21 cellular contexts compared by ENCODE assay signal in the genomic region with DNA sequence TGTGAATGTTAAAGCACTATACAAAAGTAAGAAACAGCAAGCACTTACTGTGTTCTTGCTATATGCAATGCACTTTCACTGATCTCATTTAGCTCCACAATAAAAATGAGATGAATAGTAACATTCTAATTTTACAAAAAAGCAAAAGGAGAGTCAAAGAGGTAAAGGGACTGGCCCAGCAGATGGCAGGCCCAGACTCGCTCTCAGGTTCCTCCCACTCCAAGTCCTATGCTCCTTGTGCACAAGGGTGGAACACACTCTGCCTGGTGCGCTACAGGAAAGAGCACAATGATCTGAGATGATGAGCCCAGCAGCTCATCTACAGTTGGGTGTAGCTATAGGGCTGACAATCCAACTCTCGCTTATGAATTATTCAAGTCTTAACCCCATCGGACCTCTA.
"Had no signal": no experiment of that assay in that cellular context is flagged by ENCODE, and none has a peak within 500 bp of the region (broad histone marks: within the 10 kb centered on the region; RNA-seq: fewer than 3 reads in every experiment).

No MANE protein-coding gene starts in this region.

- H3K4me1 ChIP-seq: body of pancreas, upper lobe of left lung had no signal

- DNase-seq: activated CD4-positive, alpha-beta T cell treated with anti-CD3 and anti-CD28 coated beads, Interleukin-2, amount 10 ng/mL, durations not matched to agents 24 days and 14 days; activated CD8-positive, alpha-beta T cell treated with anti-CD3 and anti-CD28 coated beads, Interleukin-2, amount 10 ng/mL, durations not matched to agents 7 days and 5 days; activated naive CD4-positive, alpha-beta T cell treated with Interleukin-2 at 50 U/mL for 16 hours; activated naive CD8-positive, alpha-beta T cell treated with anti-CD3 and anti-CD28 coated beads, Interleukin-2, amount 10 ng/mL, durations not matched to agents 7 days and 5 days; activated T-cell treated with anti-CD3 and anti-CD28 coated beads, Interleukin-2, amount 50 U/mL, for 24 hours; body of pancreas; central memory CD4-positive, alpha-beta T cell; dorsolateral prefrontal cortex; hypothalamus; kidney; nucleus accumbens; posterior cingulate gyrus; spleen; stimulated activated naive B cell treated with anti-CD40 and anti-IgM and Interleukin-4, amounts not matched to agents 10 μg/mL and 1 μg/mL and 100 μg/mL, for 72 hours had no signal

- H3K27ac ChIP-seq: body of pancreas, dorsolateral prefrontal cortex, spleen, thoracic aorta, upper lobe of left lung had no signal

- FAIRE-seq: colon, frontal cortex, kidney had no signal

- ATAC-seq: activated CD8-positive, alpha-beta T cell treated with anti-CD3 and anti-CD28 coated beads, Interleukin-2, amount 10 ng/mL, durations not matched to agents 7 days and 5 days; body of pancreas; left lobe of liver; natural killer cell treated with Interleukin-12 subunit alpha and Interleukin-12 subunit beta and Interleukin-15 and Interleukin-18, amount 100 ng/mL, for 72 hours; stimulated activated naive B cell treated with anti-CD40 and anti-IgM and Interleukin-4, amounts not matched to agents 10 μg/mL and 1 μg/mL and 100 μg/mL, for 72 hours had no signal

- H3K9me3 ChIP-seq: body of pancreas, spleen, thoracic aorta, upper lobe of left lung had no signal

- H3K36me3 ChIP-seq: spleen, thoracic aorta, upper lobe of left lung had no signal

- H3K27me3 ChIP-seq: body of pancreas, dorsolateral prefrontal cortex, spleen, upper lobe of left lung had no signal

- H3K4me3 ChIP-seq: body of pancreas, dorsolateral prefrontal cortex, lung, spleen, thoracic aorta, upper lobe of left lung had no signal
